ENCODE assay signal across 13 cellular contexts in the genomic region with DNA sequence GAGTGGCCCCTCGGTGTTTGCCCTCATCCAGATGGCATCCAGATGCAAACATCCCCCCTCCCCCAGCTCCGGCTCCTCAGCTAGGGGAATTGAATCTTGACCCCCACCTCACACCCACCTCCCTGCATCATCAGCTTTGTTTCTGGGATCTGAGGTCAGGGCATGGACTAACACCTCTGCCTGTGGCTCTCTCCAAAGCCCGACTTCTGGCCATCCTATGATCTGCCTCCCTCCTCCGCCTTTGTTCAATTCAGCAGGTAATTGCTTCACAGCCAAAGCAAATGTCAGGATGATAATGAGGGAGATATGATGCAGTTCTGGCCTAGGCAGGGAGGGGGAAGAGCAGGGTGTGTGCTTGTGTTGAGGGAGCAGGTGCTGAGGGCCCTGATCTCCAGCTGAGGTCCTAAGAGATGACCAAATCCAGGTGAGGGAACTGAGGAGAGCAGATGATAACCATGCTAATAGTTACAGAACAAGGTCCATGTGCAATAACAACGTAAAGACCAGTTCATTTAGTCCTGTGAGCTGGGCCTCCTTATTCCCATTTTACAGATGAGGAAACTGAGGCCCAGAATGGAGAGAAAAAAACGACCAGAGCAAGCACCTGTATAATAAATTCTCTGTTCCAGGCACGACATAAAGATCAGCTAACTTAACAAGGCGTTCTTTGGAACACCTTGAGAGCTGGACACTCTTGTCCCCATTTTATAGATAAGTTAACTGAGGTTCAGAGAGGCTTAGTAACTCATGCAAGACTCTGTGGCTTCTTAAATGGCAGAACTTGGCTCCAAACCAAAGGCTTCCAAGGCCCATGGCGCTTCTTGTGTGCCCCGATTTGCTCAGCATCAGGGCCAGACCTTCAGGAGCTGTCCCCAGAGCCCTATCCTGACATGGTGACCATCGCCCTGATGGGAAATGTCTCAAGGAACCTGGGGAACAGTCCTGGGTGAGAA.
DNase-seq lines count a peak whose midpoint lies in the region; ATAC-seq, FAIRE-seq and TF ChIP-seq lines count a peak whose summit lies in the region.
"Had no signal": no experiment of that assay in that cellular context is flagged by ENCODE, and none has a peak within 500 bp of the region (broad histone marks: within the 10 kb centered on the region; RNA-seq: fewer than 3 reads in every experiment).

No MANE protein-coding gene starts in this region.

- BruUV-seq in K562 (replicated peaks; lab: Mats Ljungman, UMichigan): no TSS peak

- TF ChIP-seq RAD21 in K562 (CRISPR knock-in tag; conservative IDR thresholded peaks at IDR 0.05 in 1 of 2, IDR thresholded peaks at IDR 0.05 in 1 of 2): peak; percentile 21 to 27; a peak in 2 of 4 replicates

- no peaks in the 10 kb centered on the region for H3K27me3 ChIP-seq in K562 (ENCODE audit: control insufficient read depth in 2 of 2, insufficient read depth in 2 of 2, low read length in 2 of 2)
- peaks cover 0 to under 1% (median 0%) of the 10 kb centered on the region in 4 donors for H3K27me3 ChIP-seq in esophagus squamous epithelium
- H3K27me3 ChIP-seq in HAP-1 (ENCODE audit: low read depth): no peaks in the 10 kb centered on the region
- no peaks in the 10 kb centered on the region for H3K27me3 ChIP-seq in right atrium auricular region
- H3K27me3 ChIP-seq: BLaER1 treated with 17β-estradiol and CSF1 and Interleukin-3, amounts not matched to agents 10 nM and 100 nM had no signal

- in situ Hi-C loops in K562 (cut with MboI): no loop called here
- in situ Hi-C loops in HAP-1 (cut with MboI; ENCODE audit: low sequenced_read_pairs): no loop called here

- TF ChIP-seq CTCF in K562 (IDR thresholded peaks at IDR 0.05 in 2 of 3, conservative IDR thresholded peaks at IDR 0.05 in 1 of 3; ENCODE audit: insufficient read depth in 2 of 3, low read depth in 1 of 3, low read length in 3 of 3) (no peak), mucosa of descending colon (IDR thresholded peaks at IDR 0.05) (no peak), esophagus squamous epithelium (IDR thresholded peaks at IDR 0.05) (no peak), right atrium auricular region (IDR thresholded peaks at IDR 0.05) (no peak)

- no peak overlapping the region for H3K4me3 ChIP-seq in K562
- no peak overlapping the region for H3K4me3 ChIP-seq in mucosa of descending colon
- no peak overlapping the region for H3K4me3 ChIP-seq in esophagus squamous epithelium
- no peak overlapping the region for H3K4me3 ChIP-seq in HAP-1
- H3K4me3 ChIP-seq in right atrium auricular region: no peak overlapping the region
- H3K4me3 ChIP-seq: BLaER1 treated with 17β-estradiol and CSF1 and Interleukin-3, amounts not matched to agents 10 nM and 100 nM; dorsolateral prefrontal cortex had no signal

- H4K20me1 ChIP-seq in K562 (replicated peaks; ENCODE audit: control insufficient read depth, insufficient read depth, low read length): no peaks in the 10 kb centered on the region
- H4K20me1 ChIP-seq: BLaER1 treated with 17β-estradiol and CSF1 and Interleukin-3, amounts not matched to agents 10 nM and 100 nM had no signal

- H3K9ac ChIP-seq in K562 (ENCODE audit: insufficient read depth in 1 of 2, low read depth in 2 of 2, low read length in 2 of 2): peak overlapping the region; percentile 61 to 70; a peak in 3 of 4 replicates
- H3K9ac ChIP-seq: BLaER1 treated with 17β-estradiol and CSF1 and Interleukin-3, amounts not matched to agents 10 nM and 100 nM had no signal

- H3K36me3 ChIP-seq in K562 (ENCODE audit: control insufficient read depth, insufficient read depth, low read length): no peaks in the 10 kb centered on the region
- H3K36me3 ChIP-seq in mucosa of descending colon (ENCODE audit: low read depth): no peaks in the 10 kb centered on the region
- no peaks in the 10 kb centered on the region for H3K36me3 ChIP-seq in esophagus squamous epithelium
- H3K36me3 ChIP-seq in HAP-1 (replicated peaks): no peaks in the 10 kb centered on the region; the same call in 1 of the 2 replicates
- H3K36me3 ChIP-seq in right atrium auricular region: no peaks in the 10 kb centered on the region
- H3K36me3 ChIP-seq: BLaER1 treated with 17β-estradiol and CSF1 and Interleukin-3, amounts not matched to agents 10 nM and 100 nM had no signal

- H2AFZ ChIP-seq in K562 (ENCODE audit: low read depth, low read length): no peak overlapping the region

- peak overlapping the region; percentile 35 for H3K4me2 ChIP-seq in K562 (ENCODE audit: insufficient read depth, low read length)
- H3K4me2 ChIP-seq: BLaER1 treated with 17β-estradiol and CSF1 and Interleukin-3, amounts not matched to agents 10 nM and 100 nM had no signal

- H3K4me1 ChIP-seq in K562 (replicated peaks in 1 of 2; ENCODE audit: control insufficient read depth in 2 of 2, insufficient read depth in 2 of 2, low read length in 2 of 2) (peaks cover 26 to 74% of the 10 kb centered on the region in 2 experiments), mucosa of descending colon (ENCODE audit: low read depth) (peaks cover 26% of the 10 kb centered on the region), esophagus squamous epithelium (peaks cover 0 to 3% (median 0%) of the 10 kb centered on the region in 3 donors), HAP-1 (peaks cover 11% of the 10 kb centered on the region), right atrium auricular region (no peaks in the 10 kb centered on the region)

- DNase-seq in DMS53 (lab: John Stamatoyannopoulos, UW): peak; percentile 79
- peak; percentile 100 for DNase-seq in NCI-H146 treated with DMSO at 0.1 percent for 48 hours (lab: John Stamatoyannopoulos, UW; ENCODE audit: unreplicated experiment)
- DNase-seq in K562 (ENCODE audit: extremely low read depth in 1 of 4, low spot score in 3 of 4): no peak
- DNase-seq in mucosa of descending colon: no peak
- DNase-seq in esophagus squamous epithelium (lab: John Stamatoyannopoulos, UW): no peak
- no peak for DNase-seq in HAP-1 (ENCODE audit: low spot score in 2 of 2)
- no peak for DNase-seq in right atrium auricular region (ENCODE audit: low spot score)
- DNase-seq in dermis blood vessel endothelial cell: no peak
- DNase-seq: dorsolateral prefrontal cortex; NCI-H1092; stimulated activated naive CD4-positive, alpha-beta T cell; T-helper 17 cell had no signal

- TF ChIP-seq EP300 in K562 (IDR thresholded peaks at IDR 0.05; ENCODE audit: low read length): peak; percentile 8; the same call in 1 of the 2 replicates

- ATAC-seq in K562 (peak; percentile 32), mucosa of descending colon (peak; percentile 52)
- ATAC-seq: T-helper 17 cell had no signal

- H3K9me1 ChIP-seq in K562 (ENCODE audit: control insufficient read depth, insufficient read depth, low read length): no peaks in the 10 kb centered on the region

- POLR2A ChIA-PET in K562 (lab: Yijun Ruan, JAX): interaction anchor here (0.6 to 7.6 kb wide), 11 partner anchors 9 to 247 kb away, joined by 3 to 102 read pairs (median 4); no protein-coding TSS in a partner anchor

- 49% methylated on average over 11 of the region's 11 CpGs for WGBS in K562 (ENCODE audit: insufficient coverage, low coverage, missing lambda C conversion rate)
- 79 to 80% methylated on average over 11 of the region's 11 CpGs for WGBS in esophagus squamous epithelium, 2 donors

- H3K9me3 ChIP-seq in K562 (replicated peaks; ENCODE audit: control insufficient read depth, insufficient read depth, low read depth, low read length): no peaks in the 10 kb centered on the region
- H3K9me3 ChIP-seq in mucosa of descending colon: no peaks in the 10 kb centered on the region
- H3K9me3 ChIP-seq in esophagus squamous epithelium: no peaks in the 10 kb centered on the region
- H3K9me3 ChIP-seq in HAP-1: no peaks in the 10 kb centered on the region
- H3K9me3 ChIP-seq in right atrium auricular region: no peaks in the 10 kb centered on the region
- H3K9me3 ChIP-seq: BLaER1 treated with 17β-estradiol and CSF1 and Interleukin-3, amounts not matched to agents 10 nM and 100 nM had no signal

- CTCF ChIA-PET in K562 (lab: Yijun Ruan, JAX; ENCODE audit: low intra/inter-chr PET ratio): no interaction called here

- intact Hi-C loops in K562 (cut with micrococcal nuclease): loop anchor here (2.0 kb wide), 1 partner anchor 35 kb away; no protein-coding TSS in a partner anchor
- intact Hi-C loops in mucosa of descending colon (cut with DNase I, micrococcal nuclease): no loop called here
- intact Hi-C loops in esophagus squamous epithelium (cut with DNase I): no loop called here

- H3K27ac ChIP-seq in K562 (ENCODE audit: extremely low read depth, low read depth, low read length) (peak overlapping the region; percentile 72; the same call in 1 of the 3 replicates), esophagus squamous epithelium (no peak overlapping the region), right atrium auricular region (no peak overlapping the region)
- H3K27ac ChIP-seq: BLaER1 treated with 17β-estradiol and CSF1 and Interleukin-3, amounts not matched to agents 10 nM and 100 nM; dorsolateral prefrontal cortex had no signal

- no peak for FAIRE-seq in K562 (lab: Jason Lieb, UNC)

- no peaks in the 10 kb centered on the region for H3K79me2 ChIP-seq in K562 (ENCODE audit: control insufficient read depth, insufficient read depth, low read length)

- TF ChIP-seq POLR2A in K562 (conservative IDR thresholded peaks at IDR 0.05) (no peak), esophagus squamous epithelium (IDR thresholded peaks at IDR 0.05) (no peak)

TF ChIP-seq in K562, 482 proteins besides CTCF, POLR2A, EP300 and RAD21 (continues in another document):
- no peak for TF ChIP-seq SMC3 (conservative IDR thresholded peaks at IDR 0.05; ENCODE audit: insufficient read depth, low read depth, low read length)
- TF ChIP-seq ZNF133 (CRISPR knock-in tag; IDR thresholded peaks at IDR 0.05): no peak

Comparison
In these comparisons a context has a peak if more than half of its experiments do, and no peak if none do; other contexts are left out.
1. DNase-seq: peak in DMS53 (single experiment) and NCI-H146 treated with DMSO at 0.1 percent for 48 hours (single experiment); none in K562 (0 of 4), mucosa of descending colon (0 of 3), esophagus squamous epithelium (single experiment), HAP-1 (0 of 2), right atrium auricular region (single experiment) and dermis blood vessel endothelial cell (single experiment).